In genomic region chr15:82653483-82653882, GRCh38 we compare ENCODE assay signal across 29 cellular contexts. TPM values are rescaled to one million over a fixed set of nuclear protein-coding genes. Genes with fewer than 3 reads are reported as not detected.
"Had no signal": no experiment of that assay in that cellular context is flagged by ENCODE, and none has a peak within 500 bp of the region (broad histone marks: within the 10 kb centered on the region; RNA-seq: fewer than 3 reads in every experiment).

No MANE protein-coding gene starts in this region.

- H3K4me1 Mint-ChIP-seq: nephron had no signal

- H3K36me3 ChIP-seq: left lung, right atrium auricular region, right lobe of liver, stomach, thyroid gland, transverse colon, upper lobe of left lung, vagina had no signal

- H3K27me3 ChIP-seq: right atrium auricular region, right lobe of liver, testis, thyroid gland, vagina had no signal

- FAIRE-seq: keratinocyte had no signal

- ATAC-seq: left colon; left lung; mucosa of descending colon; naive thymus-derived CD4-positive, alpha-beta T cell; right lobe of liver; stimulated activated naive B cell treated with anti-CD40 and anti-IgM and Interleukin-4, amounts not matched to agents 10 μg/mL and 1 μg/mL and 100 μg/mL, for 72 hours; stimulated activated naive CD8-positive, alpha-beta T cell treated with anti-CD3 and anti-CD28 coated beads, Interleukin-15, Interleukin-2, amounts not matched to agents 100 U/mL and 50 U/mL, for 24 hours had no signal

- H3K36me3 Mint-ChIP-seq: naive thymus-derived CD4-positive, alpha-beta T cell; stimulated activated naive B cell treated with anti-CD40 and anti-IgM and Interleukin-4, amounts not matched to agents 10 μg/mL and 1 μg/mL and 100 μg/mL, for 72 hours had no signal

- H3K4me3 ChIP-seq: left lung, lung, mucosa of descending colon, right atrium auricular region, right lobe of liver, skin epidermis, stomach, testis, thyroid gland, transverse colon, upper lobe of left lung, vagina had no signal

- H3K9me3 Mint-ChIP-seq: nephron; neural crest cell; stimulated activated naive B cell treated with anti-CD40 and anti-IgM and Interleukin-4, amounts not matched to agents 10 μg/mL and 1 μg/mL and 100 μg/mL, for 72 hours had no signal

- H3K27ac Mint-ChIP-seq: nephron; progenitor cell of endocrine pancreas; stimulated activated naive B cell treated with anti-CD40 and anti-IgM and Interleukin-4, amounts not matched to agents 10 μg/mL and 1 μg/mL and 100 μg/mL, for 72 hours had no signal

- H3K4me1 ChIP-seq: left lung, right lobe of liver, testis, thyroid gland had no signal

- DNase-seq: hippocampal formation; kidney glomerular epithelial cell; left colon; left lung; midbrain; mucosa of descending colon; naive thymus-derived CD4-positive, alpha-beta T cell; right lobe of liver; stimulated activated CD4-positive, alpha-beta T cell treated with anti-CD3 and anti-CD28 coated beads, Interleukin-12 subunit alpha, Interleukin-12 subunit beta, amount 100 ng/mL, for 4 hours; stimulated activated CD4-positive, alpha-beta T cell treated with anti-CD3 and anti-CD28 coated beads, Interleukin-15, amount 100 ng/mL, for 24 hours; stimulated activated CD4-positive, alpha-beta T cell treated with anti-CD3 and anti-CD28 coated beads, Interleukin-2, amount 100 ng/mL, for 24 hours; stimulated activated CD4-positive, alpha-beta T cell treated with anti-CD3 and anti-CD28 coated beads, Interleukin-4, amount 100 ng/mL, for 1 hour; stimulated activated naive B cell treated with anti-CD40 and anti-IgM and Interleukin-4, amounts not matched to agents 10 μg/mL and 1 μg/mL and 100 μg/mL, for 72 hours; stimulated activated naive CD8-positive, alpha-beta T cell treated with anti-CD3 and anti-CD28 coated beads, Interleukin-15, Interleukin-2, amounts not matched to agents 100 U/mL and 50 U/mL, for 24 hours; stomach; testis; thyroid gland; transverse colon; upper lobe of left lung had no signal

- H3K9me3 ChIP-seq: left lung, mucosa of descending colon, right atrium auricular region, right lobe of liver, stomach, testis, thyroid gland, transverse colon, upper lobe of left lung, vagina had no signal

- H3K27ac ChIP-seq: left lung, right atrium auricular region, right lobe of liver, skin epidermis, stomach, testis, thyroid gland, transverse colon, upper lobe of left lung, vagina had no signal

- H3K4me3 Mint-ChIP-seq: naive thymus-derived CD4-positive, alpha-beta T cell; nephron; neural crest cell; stimulated activated naive B cell treated with anti-CD40 and anti-IgM and Interleukin-4, amounts not matched to agents 10 μg/mL and 1 μg/mL and 100 μg/mL, for 72 hours had no signal

RNA-seq across cellular contexts. Expression of gene CPEB1, which starts 6.3 kb away (rescaled TPM):
- total RNA-seq: right lobe of liver had no signal

RNA-seq across cellular contexts. Expression of gene AP3B2, which starts 56.2 kb away (rescaled TPM):
- total RNA-seq: myocyte, pulmonary artery endothelial cell had no signal
